8 cellular contexts compared by ENCODE assay signal in the genomic region with DNA sequence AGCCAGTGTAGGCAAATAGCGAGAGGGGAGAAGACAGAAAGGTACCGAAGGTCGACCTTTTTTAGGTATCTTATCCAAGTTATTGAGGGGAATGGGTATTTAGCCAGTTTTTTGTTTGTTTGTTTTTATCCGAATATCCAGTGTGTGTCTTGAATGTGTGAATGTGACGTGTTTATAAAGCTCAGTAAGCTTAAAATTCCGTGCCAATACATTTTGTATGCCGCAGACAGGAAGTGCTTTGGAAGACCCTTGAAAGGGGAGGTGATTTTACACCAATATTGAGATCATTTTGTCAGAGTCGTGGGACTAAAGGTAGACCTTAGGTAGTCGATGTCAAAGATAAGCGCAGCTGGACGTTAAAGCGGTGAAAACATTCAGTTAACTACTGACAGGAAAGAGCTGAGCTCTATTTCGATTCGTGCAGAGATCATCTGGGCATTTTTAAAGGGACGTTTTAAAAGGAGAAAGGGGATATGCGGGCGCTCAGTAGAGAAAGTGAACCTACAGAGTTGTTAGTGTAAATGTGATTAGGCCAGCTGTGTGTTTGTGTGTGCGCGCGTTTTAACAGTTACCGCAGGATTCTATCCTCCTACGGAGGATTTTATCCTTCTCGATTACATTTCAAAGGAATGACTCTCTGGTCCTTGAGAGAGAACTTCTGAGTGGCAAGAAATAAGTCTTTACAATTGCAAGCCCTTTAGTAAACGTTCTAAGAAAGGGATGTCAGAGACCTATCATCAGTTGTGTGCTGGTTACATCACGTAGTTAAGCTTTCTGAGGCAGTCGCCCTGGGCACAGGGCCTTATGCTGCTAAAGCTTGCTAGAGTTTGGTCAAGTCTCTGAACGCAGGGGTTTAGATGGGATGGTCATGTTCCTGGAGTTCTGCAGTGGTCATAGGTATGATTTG. TPM values are rescaled to one million over a fixed set of nuclear protein-coding genes. Genes with fewer than 3 reads are reported as not detected.
DNase-seq lines count a peak whose midpoint lies in the region; ATAC-seq, FAIRE-seq and TF ChIP-seq lines count a peak whose summit lies in the region.

No MANE protein-coding gene starts in this region.

- peak; percentile 1 for ATAC-seq in GM12878
- no peak for ATAC-seq in GM19467 (IDR thresholded peaks at IDR 0.05; ENCODE audit: unreplicated experiment)
- no peak for ATAC-seq in HG03045 (IDR thresholded peaks at IDR 0.05; ENCODE audit: unreplicated experiment)

- peak overlapping the region; percentile 96 for H2AFZ ChIP-seq in GM12878 (ENCODE audit: control insufficient read depth, low read depth, low read length)

- H3K4me3 ChIP-seq in cardiac muscle cell (peak overlapping the region; percentile 83), GM12878 (peak overlapping the region; percentile 93), thyroid gland (replicated peaks in 1 of 3) (peak overlapping the region in 2 of 3 donors; percentile 51 to 61)

- peak overlapping the region; percentile 97 for H3K9ac ChIP-seq in GM12878 (ENCODE audit: control insufficient read depth, insufficient read depth, low read length)

- FAIRE-seq in GM12878 (lab: Jason Lieb, UNC): peak; percentile 52

- no peak for TF ChIP-seq RAD21 in GM12878 (IDR thresholded peaks at IDR 0.05; ENCODE audit: insufficient read depth, low read depth, low read length)

- H3K27ac ChIP-seq in cardiac muscle cell: peak overlapping the region; percentile 94
- H3K27ac ChIP-seq in GM12878 (ENCODE audit: control insufficient read depth, insufficient read depth): peak overlapping the region; percentile 98
- peak overlapping the region in 2 of 3 donors; percentile 66 to 76 for H3K27ac ChIP-seq in thyroid gland

- CTCF ChIA-PET in GM12878 (lab: Yijun Ruan, JAX): interaction anchor here (0.5 to 1.3 kb wide), 10 partner anchors 9 to 204 kb away, joined by 3 to 8 read pairs (median 4); a partner anchor contains a TSS

- H3K4me1 ChIP-seq in cardiac muscle cell (ENCODE audit: low read depth) (peaks cover 13% of the 10 kb centered on the region), GM12878 (ENCODE audit: control insufficient read depth, insufficient read depth, low read length) (peaks cover 8% of the 10 kb centered on the region), thyroid gland (peaks cover 26 to 27% of the 10 kb centered on the region in 2 donors)

- TSS peak; percentile 96 for BruUV-seq in GM12878 (replicated peaks; lab: Mats Ljungman, UMichigan)

- in situ Hi-C loops in GM12878 (cut with MboI): no loop called here

- TF ChIP-seq POLR2A in GM12878 (IDR thresholded peaks at IDR 0.05; ENCODE audit: low read depth, low read length) (no peak), thyroid gland (IDR thresholded peaks at IDR 0.05) (no peak)

- H3K4me2 ChIP-seq in GM12878 (ENCODE audit: control insufficient read depth, insufficient read depth): peak overlapping the region; percentile 95

- H3K27me3 ChIP-seq in cardiac muscle cell: no peaks in the 10 kb centered on the region
- no peaks in the 10 kb centered on the region for H3K27me3 ChIP-seq in GM12878 (replicated peaks in 1 of 2; ENCODE audit: control insufficient read depth in 2 of 2, insufficient read depth in 2 of 2, low read length in 1 of 2)
- no peaks in the 10 kb centered on the region for H3K27me3 ChIP-seq in thyroid gland

- RAD21 ChIA-PET in GM12878 (lab: Charles Lee; ENCODE audit: unreplicated experiment): interaction anchor here (0.9 to 1.6 kb wide), 4 partner anchors 10 to 77 kb away, joined by 4 to 6 read pairs (median 6); a partner anchor contains a TSS

- intact Hi-C loops in cardiac septum (cut with DNase I): loop anchor here (2.0 kb wide), 1 partner anchor 77 kb away; a partner anchor contains a TSS
- intact Hi-C loops in GM12878 (cut with micrococcal nuclease; ENCODE audit: unreplicated experiment): loop anchor here (2.0 kb wide), 2 partner anchors 77 kb away; a partner anchor contains a TSS
- intact Hi-C loops in thyroid gland (cut with DNase I): no loop called here

- H3K79me2 ChIP-seq in GM12878 (ENCODE audit: control insufficient read depth, insufficient read depth, low read length): peaks cover 55% of the 10 kb centered on the region

- no peak for TF ChIP-seq EP300 in GM12878 (IDR thresholded peaks at IDR 0.05; ENCODE audit: borderline replicate concordance in 1 of 2, control insufficient read depth in 1 of 2, low read depth in 2 of 2, low read length in 2 of 2)

- SMC1A ChIA-PET in GM12878 (lab: Charles Lee; ENCODE audit: uncharacterized antibody, unreplicated experiment): interaction anchor here (0.6 to 1.5 kb wide), 9 partner anchors 9 to 169 kb away, joined by 3 to 5 read pairs (median 3); a partner anchor contains a TSS

- WGBS in GM12878 (ENCODE audit: insufficient coverage, insufficient replicate concordance, low lambda C conversion rate, missing lambda C conversion rate): 9% methylated on average over 27 of the region's 27 CpGs
- 9 to 11% methylated on average over 27 of the region's 27 CpGs for WGBS in thyroid gland, 2 donors

- TF ChIP-seq CTCF in cardiac muscle cell (IDR thresholded peaks at IDR 0.05; ENCODE audit: low read depth, low read length) (no peak), GM12878 (IDR thresholded peaks at IDR 0.05 in 2 of 3, conservative IDR thresholded peaks at IDR 0.05 in 1 of 3; ENCODE audit: control insufficient read depth in 2 of 3, extremely low read depth in 1 of 3, insufficient read depth in 1 of 3, low read depth in 3 of 3, low read length in 3 of 3) (no peak), thyroid gland (IDR thresholded peaks at IDR 0.05) (no peak)

- H3K9me3 ChIP-seq in cardiac muscle cell (ENCODE audit: low read depth) (no peaks in the 10 kb centered on the region), GM12878 (replicated peaks; ENCODE audit: control insufficient read depth, insufficient read depth, low read length) (no peaks in the 10 kb centered on the region; the same call in 1 of the 3 replicates), thyroid gland (no peaks in the 10 kb centered on the region)

- H4K20me1 ChIP-seq in GM12878 (ENCODE audit: control insufficient read depth, insufficient read depth): no peaks in the 10 kb centered on the region

- POLR2A ChIA-PET in GM12878 (lab: Charles Lee): interaction anchor here (0.6 to 1.1 kb wide), 5 partner anchors 15 to 172 kb away, joined by 3 to 5 read pairs (median 3); no protein-coding TSS in a partner anchor

- no peaks in the 10 kb centered on the region for H3K36me3 ChIP-seq in cardiac muscle cell
- H3K36me3 ChIP-seq in GM12878 (ENCODE audit: control insufficient read depth in 2 of 2, insufficient read depth in 2 of 2, low read length in 1 of 2): no peaks in the 10 kb centered on the region
- no peaks in the 10 kb centered on the region for H3K36me3 ChIP-seq in thyroid gland

- DNase-seq in cardiac muscle cell (ENCODE audit: low read depth in 1 of 2, low spot score in 1 of 2): peak; percentile 14 to 54
- DNase-seq in cardiac septum (ENCODE audit: low spot score): no peak
- DNase-seq in NCI-H146 (lab: John Stamatoyannopoulos, UW): peak; percentile 44
- no peak for DNase-seq in GM12878 (ENCODE audit: low read depth, low spot score)
- DNase-seq in iris pigment epithelial cell (ENCODE audit: low read depth): peak; percentile 60
- DNase-seq in thyroid gland: no peak

TF ChIP-seq in GM12878, 131 proteins besides CTCF, POLR2A, EP300 and RAD21 (continues in another document):
- TF ChIP-seq TCF3 (IDR thresholded peaks at IDR 0.05; ENCODE audit: borderline replicate concordance, insufficient read depth, low read depth, low read length): no peak

RNA-seq across cellular contexts. Expression of a gene that starts 0.6 kb away (rescaled TPM):
- 34.1 and 36.1 TPM in 2 replicates for total RNA-seq in cardiac muscle cell
- 60.7 and 68.4 TPM in 2 replicates for polyA plus RNA-seq in cardiac muscle cell
- total RNA-seq in cardiac septum: 34.4 TPM
- 154 and 165 TPM in 2 replicates for total RNA-seq in GM12878 (2013; cell fraction: nucleolus; rRNA removed)
- 46.2 and 48.6 TPM in 2 replicates for total RNA-seq in GM12878 (2014; rRNA removed)
- 67.8 and 69.8 TPM in 2 replicates for total RNA-seq in GM12878 (2014; rRNA removed; fragmentation: Illumina TruSeq; extraction: Trizol)
- 49.5 and 57.0 TPM in 2 replicates for total RNA-seq in GM12878 (2021)
- 41.8 TPM for polyA plus RNA-seq in GM12878 (2011; ENCODE audit: low read depth)
- 52.3 and 87.7 TPM in 2 replicates for polyA plus RNA-seq in GM12878 (2011; rRNA removed)
- 16.8 and 19.9 TPM in 2 replicates for polyA plus RNA-seq in GM12878 (2011; cell fraction: cytosol; rRNA removed)
- polyA plus RNA-seq in GM12878 (2011; cell fraction: nucleus; rRNA removed): 23.3 and 24.7 TPM in 2 replicates
- polyA plus RNA-seq in GM12878 (2012): 37.6 and 45.2 TPM in 2 replicates
- 85.8 and 123 TPM in 2 replicates for polyA plus RNA-seq in GM12878 (2014; fragmentation: Illumina TruSeq; extraction: Trizol)
- 10 to 100 TPM; 71.6 to 85.4 TPM for polyA plus RNA-seq in GM12878 (2014; fragmentation: Nextera tagmentation; extraction: Ambion mirVana)
- polyA plus RNA-seq in GM12878 (2014; rRNA removed): 41.8 and 51.2 TPM in 2 replicates
- 100 to 1,000 TPM; 106 to 111 TPM for polyA plus RNA-seq in GM12878 (2016; fragmentation: Nextera tagmentation; extraction: Ambion mirVana)
- polyA minus RNA-seq in GM12878 (2011; rRNA and poly(A)+ RNA removed): 28.8 and 40.7 TPM in 2 replicates
- polyA minus RNA-seq in GM12878 (2011; cell fraction: cytosol; rRNA and poly(A)+ RNA removed): 10.9 and 29.3 TPM in 2 replicates
- 28.0 and 38.0 TPM in 2 replicates for polyA minus RNA-seq in GM12878 (2011; cell fraction: nucleus; rRNA and poly(A)+ RNA removed)
- 100 to 1,000 TPM in 1 of 4 donors, 10 to 100 TPM in 3; 55.4 to 149 (median 71.5) TPM for total RNA-seq in thyroid gland

Comparison
In these comparisons a context has a peak if more than half of its experiments do, and no peak if none do; other contexts are left out.
1. DNase-seq: peak in cardiac muscle cell (2 of 2), NCI-H146 (single experiment) and iris pigment epithelial cell (single experiment); none in cardiac septum (single experiment), GM12878 (single experiment) and thyroid gland (0 of 2).
2. Peak in every context shown above with its lines, with median percentiles within 50 percentile points of each other: H3K27ac ChIP-seq and H3K4me3 ChIP-seq.